1 cellular context compared by ENCODE assay signal in genomic region chr2:233817995-233818638, GRCh38.
TF ChIP-seq lines count a peak whose summit lies in the region.

No MANE protein-coding gene starts in this region.

TF ChIP-seq in HepG2, 621 proteins besides CTCF, POLR2A, EP300 and RAD21 (continued from another document and continues in another):
- TF ChIP-seq KMT2A (CRISPR knock-in tag; IDR thresholded peaks at IDR 0.05) (no peak), SOX13 (IDR thresholded peaks at IDR 0.05) (no peak), SOX13 (CRISPR knock-in tag; conservative IDR thresholded peaks at IDR 0.05 in 1 of 2, IDR thresholded peaks at IDR 0.05 in 1 of 2) (no peak), SOX6 (IDR thresholded peaks at IDR 0.05) (no peak), SOX6 (CRISPR knock-in tag; IDR thresholded peaks at IDR 0.05) (0 out of 2 replicates have a peak, but pooled peaks have one; percentile 26), SMYD3 (CRISPR knock-in tag; IDR thresholded peaks at IDR 0.05) (no peak), CBFB (CRISPR knock-in tag; IDR thresholded peaks at IDR 0.05) (no peak), SMAD3 (CRISPR knock-in tag; IDR thresholded peaks at IDR 0.05) (no peak), ZNF17 (CRISPR knock-in tag; IDR thresholded peaks at IDR 0.05) (no peak), SRF (IDR thresholded peaks at IDR 0.05; ENCODE audit: low read depth, low read length) (no peak), ZNF530 (CRISPR knock-in tag; IDR thresholded peaks at IDR 0.05; ENCODE audit: low read depth) (no peak), SP4 (CRISPR knock-in tag; IDR thresholded peaks at IDR 0.05) (no peak), HHEX (CRISPR knock-in tag; IDR thresholded peaks at IDR 0.05) (no peak), FOSL2 (CRISPR knock-in tag; IDR thresholded peaks at IDR 0.05) (no peak), ATM (IDR thresholded peaks at IDR 0.05; ENCODE audit: borderline replicate concordance) (no peak), DMAP1 (CRISPR knock-in tag; IDR thresholded peaks at IDR 0.05) (no peak), RNF219 (CRISPR knock-in tag; IDR thresholded peaks at IDR 0.05) (no peak), PHF8 (CRISPR knock-in tag; IDR thresholded peaks at IDR 0.05) (no peak), ZNF879 (CRISPR knock-in tag; IDR thresholded peaks at IDR 0.05) (no peak), ZBTB3 (CRISPR knock-in tag; IDR thresholded peaks at IDR 0.05; ENCODE audit: borderline replicate concordance, low read depth) (no peak), AKAP8 (CRISPR knock-in tag; IDR thresholded peaks at IDR 0.05) (no peak), KLF12 (CRISPR knock-in tag; IDR thresholded peaks at IDR 0.05; ENCODE audit: borderline replicate concordance) (no peak), SP1 (IDR thresholded peaks at IDR 0.05) (no peak), SP1 (CRISPR knock-in tag; IDR thresholded peaks at IDR 0.05) (no peak), ZNF790 (CRISPR knock-in tag; IDR thresholded peaks at IDR 0.05; ENCODE audit: borderline replicate concordance) (no peak), RFXANK (CRISPR knock-in tag; IDR thresholded peaks at IDR 0.05) (no peak), ZNF121 (CRISPR knock-in tag; IDR thresholded peaks at IDR 0.05) (no peak), ZNF724P (CRISPR knock-in tag; IDR thresholded peaks at IDR 0.05; ENCODE audit: borderline replicate concordance) (no peak), NR3C1 (CRISPR knock-in tag; IDR thresholded peaks at IDR 0.05) (no peak), KDM1A (CRISPR knock-in tag; IDR thresholded peaks at IDR 0.05) (0 out of 2 replicates have a peak, but pooled peaks have one; percentile 39), HIVEP1 (CRISPR knock-in tag; IDR thresholded peaks at IDR 0.05) (peak; percentile 60; the same call in 1 of the 2 replicates), CHD2 (IDR thresholded peaks at IDR 0.05; ENCODE audit: low read depth, low read length) (no peak), ZC3H4 (CRISPR knock-in tag; IDR thresholded peaks at IDR 0.05; ENCODE audit: borderline replicate concordance) (no peak), ZNF557 (CRISPR knock-in tag; IDR thresholded peaks at IDR 0.05) (no peak), NR2C2 (CRISPR knock-in tag; IDR thresholded peaks at IDR 0.05; ENCODE audit: borderline replicate concordance) (peak; percentile 23; the same call in 1 of the 2 replicates), ZFX (CRISPR knock-in tag; IDR thresholded peaks at IDR 0.05; ENCODE audit: low read depth) (peak; percentile 68), ZFP91 (CRISPR knock-in tag; IDR thresholded peaks at IDR 0.05; ENCODE audit: borderline replicate concordance) (0 out of 2 replicates have a peak, but pooled peaks have one; percentile 36), HNF4A (CRISPR knock-in tag; IDR thresholded peaks at IDR 0.05) (peak; percentile 79), KDM3A (CRISPR knock-in tag; IDR thresholded peaks at IDR 0.05; ENCODE audit: low read depth) (no peak), SALL1 (CRISPR knock-in tag; IDR thresholded peaks at IDR 0.05) (0 out of 2 replicates have a peak, but pooled peaks have one; percentile 24), ARID5B (CRISPR knock-in tag; IDR thresholded peaks at IDR 0.05) (0 out of 2 replicates have a peak, but pooled peaks have one; percentile 14), WIZ (CRISPR knock-in tag; IDR thresholded peaks at IDR 0.05) (no peak), NFYB (CRISPR knock-in tag; IDR thresholded peaks at IDR 0.05) (no peak), HOXA7 (CRISPR knock-in tag; IDR thresholded peaks at IDR 0.05) (no peak), ARID4A (CRISPR knock-in tag; IDR thresholded peaks at IDR 0.05; ENCODE audit: borderline replicate concordance) (0 out of 2 replicates have a peak, but pooled peaks have one; percentile 6), TOE1 (CRISPR knock-in tag; IDR thresholded peaks at IDR 0.05) (no peak), ZMYM2 (CRISPR knock-in tag; IDR thresholded peaks at IDR 0.05) (peak; percentile 66; the same call in 1 of the 2 replicates), PLRG1 (conservative IDR thresholded peaks at IDR 0.05) (no peak), ZNF251 (CRISPR knock-in tag; IDR thresholded peaks at IDR 0.05) (no peak; the same call in 1 of the 2 replicates), TGIF2 (CRISPR knock-in tag; IDR thresholded peaks at IDR 0.05) (no peak), ARNT (IDR thresholded peaks at IDR 0.05) (no peak), ZFP36L2 (CRISPR knock-in tag; IDR thresholded peaks at IDR 0.05) (no peak)
- TF ChIP-seq, protein P1, sequence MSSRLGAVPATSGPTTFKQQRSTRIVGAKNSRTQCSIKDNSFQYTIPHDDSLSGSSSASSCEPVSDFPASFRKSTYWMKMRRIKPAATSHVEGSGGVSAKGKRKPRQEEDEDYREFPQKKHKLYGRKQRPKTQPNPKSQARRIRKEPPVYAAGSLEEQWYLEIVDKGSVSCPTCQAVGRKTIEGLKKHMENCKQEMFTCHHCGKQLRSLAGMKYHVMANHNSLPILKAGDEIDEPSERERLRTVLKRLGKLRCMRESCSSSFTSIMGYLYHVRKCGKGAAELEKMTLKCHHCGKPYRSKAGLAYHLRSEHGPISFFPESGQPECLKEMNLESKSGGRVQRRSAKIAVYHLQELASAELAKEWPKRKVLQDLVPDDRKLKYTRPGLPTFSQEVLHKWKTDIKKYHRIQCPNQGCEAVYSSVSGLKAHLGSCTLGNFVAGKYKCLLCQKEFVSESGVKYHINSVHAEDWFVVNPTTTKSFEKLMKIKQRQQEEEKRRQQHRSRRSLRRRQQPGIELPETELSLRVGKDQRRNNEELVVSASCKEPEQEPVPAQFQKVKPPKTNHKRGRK (CRISPR knock-in tag; IDR thresholded peaks at IDR 0.05) = no peak
- TF ChIP-seq, protein P2, sequence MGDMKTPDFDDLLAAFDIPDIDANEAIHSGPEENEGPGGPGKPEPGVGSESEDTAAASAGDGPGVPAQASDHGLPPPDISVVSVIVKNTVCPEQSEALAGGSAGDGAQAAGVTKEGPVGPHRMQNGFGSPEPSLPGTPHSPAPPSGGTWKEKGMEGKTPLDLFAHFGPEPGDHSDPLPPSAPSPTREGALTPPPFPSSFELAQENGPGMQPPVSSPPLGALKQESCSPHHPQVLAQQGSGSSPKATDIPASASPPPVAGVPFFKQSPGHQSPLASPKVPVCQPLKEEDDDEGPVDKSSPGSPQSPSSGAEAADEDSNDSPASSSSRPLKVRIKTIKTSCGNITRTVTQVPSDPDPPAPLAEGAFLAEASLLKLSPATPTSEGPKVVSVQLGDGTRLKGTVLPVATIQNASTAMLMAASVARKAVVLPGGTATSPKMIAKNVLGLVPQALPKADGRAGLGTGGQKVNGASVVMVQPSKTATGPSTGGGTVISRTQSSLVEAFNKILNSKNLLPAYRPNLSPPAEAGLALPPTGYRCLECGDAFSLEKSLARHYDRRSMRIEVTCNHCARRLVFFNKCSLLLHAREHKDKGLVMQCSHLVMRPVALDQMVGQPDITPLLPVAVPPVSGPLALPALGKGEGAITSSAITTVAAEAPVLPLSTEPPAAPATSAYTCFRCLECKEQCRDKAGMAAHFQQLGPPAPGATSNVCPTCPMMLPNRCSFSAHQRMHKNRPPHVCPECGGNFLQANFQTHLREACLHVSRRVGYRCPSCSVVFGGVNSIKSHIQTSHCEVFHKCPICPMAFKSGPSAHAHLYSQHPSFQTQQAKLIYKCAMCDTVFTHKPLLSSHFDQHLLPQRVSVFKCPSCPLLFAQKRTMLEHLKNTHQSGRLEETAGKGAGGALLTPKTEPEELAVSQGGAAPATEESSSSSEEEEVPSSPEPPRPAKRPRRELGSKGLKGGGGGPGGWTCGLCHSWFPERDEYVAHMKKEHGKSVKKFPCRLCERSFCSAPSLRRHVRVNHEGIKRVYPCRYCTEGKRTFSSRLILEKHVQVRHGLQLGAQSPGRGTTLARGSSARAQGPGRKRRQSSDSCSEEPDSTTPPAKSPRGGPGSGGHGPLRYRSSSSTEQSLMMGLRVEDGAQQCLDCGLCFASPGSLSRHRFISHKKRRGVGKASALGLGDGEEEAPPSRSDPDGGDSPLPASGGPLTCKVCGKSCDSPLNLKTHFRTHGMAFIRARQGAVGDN (CRISPR knock-in tag; IDR thresholded peaks at IDR 0.05) = peak; percentile 79
- TF ChIP-seq, protein P3, sequence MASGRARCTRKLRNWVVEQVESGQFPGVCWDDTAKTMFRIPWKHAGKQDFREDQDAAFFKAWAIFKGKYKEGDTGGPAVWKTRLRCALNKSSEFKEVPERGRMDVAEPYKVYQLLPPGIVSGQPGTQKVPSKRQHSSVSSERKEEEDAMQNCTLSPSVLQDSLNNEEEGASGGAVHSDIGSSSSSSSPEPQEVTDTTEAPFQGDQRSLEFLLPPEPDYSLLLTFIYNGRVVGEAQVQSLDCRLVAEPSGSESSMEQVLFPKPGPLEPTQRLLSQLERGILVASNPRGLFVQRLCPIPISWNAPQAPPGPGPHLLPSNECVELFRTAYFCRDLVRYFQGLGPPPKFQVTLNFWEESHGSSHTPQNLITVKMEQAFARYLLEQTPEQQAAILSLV (CRISPR knock-in tag; IDR thresholded peaks at IDR 0.05; ENCODE audit: borderline replicate concordance) = 0 out of 2 replicates have a peak, but pooled peaks have one; percentile 34
